ENCODE assay signal across 1 cellular context in the genomic region with DNA sequence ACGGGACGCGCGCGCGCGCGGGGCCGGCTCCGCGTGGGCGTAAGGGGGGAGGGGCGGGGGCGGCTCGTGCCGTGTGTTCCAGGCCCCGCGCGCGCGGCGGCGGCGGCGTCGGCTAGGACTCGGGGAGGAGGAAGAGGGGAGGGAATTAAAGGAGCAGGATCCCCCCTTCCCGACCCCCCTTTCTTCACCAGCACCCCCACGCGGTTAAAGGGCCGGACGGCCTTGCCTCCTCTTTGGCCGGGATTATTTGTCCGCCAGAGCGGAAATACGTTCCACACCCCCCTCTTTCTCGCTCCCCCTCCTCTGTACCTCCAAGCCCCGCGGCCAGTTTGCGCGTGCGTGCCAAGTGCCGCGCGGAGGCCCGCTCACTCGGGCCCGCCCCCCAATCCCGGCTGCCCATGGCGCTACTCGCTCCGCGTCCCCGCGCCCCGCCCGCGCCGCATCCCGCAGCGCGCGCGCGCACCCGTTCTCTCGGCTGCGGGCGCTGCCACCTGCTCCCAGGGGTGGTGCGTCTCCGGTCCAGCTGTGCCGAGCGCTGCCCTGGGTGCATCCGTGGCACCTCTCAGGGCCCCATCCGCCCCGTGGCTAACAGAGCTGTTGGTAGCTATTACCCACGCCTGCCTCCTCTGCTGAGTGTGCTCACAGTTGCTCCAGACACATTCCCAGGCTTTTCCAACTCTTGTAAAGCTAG.
TF ChIP-seq lines count a peak whose summit lies in the region.

A gene with protein sequence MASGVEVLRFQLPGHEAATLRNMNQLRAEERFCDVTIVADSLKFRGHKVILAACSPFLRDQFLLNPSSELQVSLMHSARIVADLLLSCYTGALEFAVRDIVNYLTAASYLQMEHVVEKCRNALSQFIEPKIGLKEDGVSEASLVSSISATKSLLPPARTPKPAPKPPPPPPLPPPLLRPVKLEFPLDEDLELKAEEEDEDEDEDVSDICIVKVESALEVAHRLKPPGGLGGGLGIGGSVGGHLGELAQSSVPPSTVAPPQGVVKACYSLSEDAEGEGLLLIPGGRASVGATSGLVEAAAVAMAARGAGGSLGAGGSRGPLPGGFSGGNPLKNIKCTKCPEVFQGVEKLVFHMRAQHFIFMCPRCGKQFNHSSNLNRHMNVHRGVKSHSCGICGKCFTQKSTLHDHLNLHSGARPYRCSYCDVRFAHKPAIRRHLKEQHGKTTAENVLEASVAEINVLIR (minus strand): TSS at position 134 of the 691 bp plus-strand sequence. CDS start 781 bp downstream, outside the sequence.

TF ChIP-seq in K562, 482 proteins besides CTCF, POLR2A, EP300 and RAD21 (continued from another document):
- TF ChIP-seq, protein P1, sequence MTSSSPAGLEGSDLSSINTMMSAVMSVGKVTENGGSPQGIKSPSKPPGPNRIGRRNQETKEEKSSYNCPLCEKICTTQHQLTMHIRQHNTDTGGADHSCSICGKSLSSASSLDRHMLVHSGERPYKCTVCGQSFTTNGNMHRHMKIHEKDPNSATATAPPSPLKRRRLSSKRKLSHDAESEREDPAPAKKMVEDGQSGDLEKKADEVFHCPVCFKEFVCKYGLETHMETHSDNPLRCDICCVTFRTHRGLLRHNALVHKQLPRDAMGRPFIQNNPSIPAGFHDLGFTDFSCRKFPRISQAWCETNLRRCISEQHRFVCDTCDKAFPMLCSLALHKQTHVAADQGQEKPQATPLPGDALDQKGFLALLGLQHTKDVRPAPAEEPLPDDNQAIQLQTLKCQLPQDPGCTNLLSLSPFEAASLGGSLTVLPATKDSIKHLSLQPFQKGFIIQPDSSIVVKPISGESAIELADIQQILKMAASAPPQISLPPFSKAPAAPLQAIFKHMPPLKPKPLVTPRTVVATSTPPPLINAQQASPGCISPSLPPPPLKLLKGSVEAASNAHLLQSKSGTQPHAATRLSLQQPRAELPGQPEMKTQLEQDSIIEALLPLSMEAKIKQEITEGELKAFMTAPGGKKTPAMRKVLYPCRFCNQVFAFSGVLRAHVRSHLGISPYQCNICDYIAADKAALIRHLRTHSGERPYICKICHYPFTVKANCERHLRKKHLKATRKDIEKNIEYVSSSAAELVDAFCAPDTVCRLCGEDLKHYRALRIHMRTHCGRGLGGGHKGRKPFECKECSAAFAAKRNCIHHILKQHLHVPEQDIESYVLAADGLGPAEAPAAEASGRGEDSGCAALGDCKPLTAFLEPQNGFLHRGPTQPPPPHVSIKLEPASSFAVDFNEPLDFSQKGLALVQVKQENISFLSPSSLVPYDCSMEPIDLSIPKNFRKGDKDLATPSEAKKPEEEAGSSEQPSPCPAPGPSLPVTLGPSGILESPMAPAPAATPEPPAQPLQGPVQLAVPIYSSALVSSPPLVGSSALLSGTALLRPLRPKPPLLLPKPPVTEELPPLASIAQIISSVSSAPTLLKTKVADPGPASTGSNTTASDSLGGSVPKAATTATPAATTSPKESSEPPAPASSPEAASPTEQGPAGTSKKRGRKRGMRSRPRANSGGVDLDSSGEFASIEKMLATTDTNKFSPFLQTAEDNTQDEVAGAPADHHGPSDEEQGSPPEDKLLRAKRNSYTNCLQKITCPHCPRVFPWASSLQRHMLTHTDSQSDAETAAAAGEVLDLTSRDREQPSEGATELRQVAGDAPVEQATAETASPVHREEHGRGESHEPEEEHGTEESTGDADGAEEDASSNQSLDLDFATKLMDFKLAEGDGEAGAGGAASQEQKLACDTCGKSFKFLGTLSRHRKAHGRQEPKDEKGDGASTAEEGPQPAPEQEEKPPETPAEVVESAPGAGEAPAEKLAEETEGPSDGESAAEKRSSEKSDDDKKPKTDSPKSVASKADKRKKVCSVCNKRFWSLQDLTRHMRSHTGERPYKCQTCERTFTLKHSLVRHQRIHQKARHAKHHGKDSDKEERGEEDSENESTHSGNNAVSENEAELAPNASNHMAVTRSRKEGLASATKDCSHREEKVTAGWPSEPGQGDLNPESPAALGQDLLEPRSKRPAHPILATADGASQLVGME (CRISPR knock-in tag; IDR thresholded peaks at IDR 0.05), result 0 out of 2 replicates have a peak, but pooled peaks have one; percentile 63
- TF ChIP-seq SREBF1 (IDR thresholded peaks at IDR 0.05; ENCODE audit: borderline replicate concordance, low read depth, low read length), result no peak
- TF ChIP-seq FOXA3 (CRISPR knock-in tag; conservative IDR thresholded peaks at IDR 0.05 in 1 of 2, IDR thresholded peaks at IDR 0.05 in 1 of 2), result no peak
- TF ChIP-seq ETV1 (tag; conservative IDR thresholded peaks at IDR 0.05; ENCODE audit: low read depth), result no peak
- TF ChIP-seq RUNX1 (IDR thresholded peaks at IDR 0.05; ENCODE audit: low read depth), result peak; percentile 24; the same call in 1 of the 2 replicates
- no peak for TF ChIP-seq SREBF2 (CRISPR knock-in tag; IDR thresholded peaks at IDR 0.05)
- TF ChIP-seq PCBP1 (IDR thresholded peaks at IDR 0.05; ENCODE audit: low read depth, low read length, poor library complexity, severe bottlenecking), result peak; percentile 79
- TF ChIP-seq EWSR1 (IDR thresholded peaks at IDR 0.05; ENCODE audit: borderline replicate concordance, low read depth, partially characterized antibody), result no peak
- TF ChIP-seq NCOR1 (IDR thresholded peaks at IDR 0.05), result no peak
- no peak for TF ChIP-seq PRMT5 (CRISPR knock-in tag; IDR thresholded peaks at IDR 0.05)
- no peak for TF ChIP-seq NBN (IDR thresholded peaks at IDR 0.05; ENCODE audit: low read depth)
- TF ChIP-seq ZNF436 (CRISPR knock-in tag; IDR thresholded peaks at IDR 0.05), result no peak; the same call in 1 of the 2 replicates
- no peak for TF ChIP-seq ZNF431 (CRISPR knock-in tag; IDR thresholded peaks at IDR 0.05)
- no peak; the same call in 1 of the 2 replicates for TF ChIP-seq ZNF263 (CRISPR knock-in tag; IDR thresholded peaks at IDR 0.05; ENCODE audit: borderline replicate concordance)
- TF ChIP-seq ZNF57 (CRISPR knock-in tag; IDR thresholded peaks at IDR 0.05), result 0 out of 2 replicates have a peak, but pooled peaks have one; percentile 68
- TF ChIP-seq SPI1 (IDR thresholded peaks at IDR 0.05; ENCODE audit: borderline replicate concordance, low read depth, low read length), result 0 out of 2 replicates have a peak, but pooled peaks have one; percentile 18
- TF ChIP-seq, protein P2, sequence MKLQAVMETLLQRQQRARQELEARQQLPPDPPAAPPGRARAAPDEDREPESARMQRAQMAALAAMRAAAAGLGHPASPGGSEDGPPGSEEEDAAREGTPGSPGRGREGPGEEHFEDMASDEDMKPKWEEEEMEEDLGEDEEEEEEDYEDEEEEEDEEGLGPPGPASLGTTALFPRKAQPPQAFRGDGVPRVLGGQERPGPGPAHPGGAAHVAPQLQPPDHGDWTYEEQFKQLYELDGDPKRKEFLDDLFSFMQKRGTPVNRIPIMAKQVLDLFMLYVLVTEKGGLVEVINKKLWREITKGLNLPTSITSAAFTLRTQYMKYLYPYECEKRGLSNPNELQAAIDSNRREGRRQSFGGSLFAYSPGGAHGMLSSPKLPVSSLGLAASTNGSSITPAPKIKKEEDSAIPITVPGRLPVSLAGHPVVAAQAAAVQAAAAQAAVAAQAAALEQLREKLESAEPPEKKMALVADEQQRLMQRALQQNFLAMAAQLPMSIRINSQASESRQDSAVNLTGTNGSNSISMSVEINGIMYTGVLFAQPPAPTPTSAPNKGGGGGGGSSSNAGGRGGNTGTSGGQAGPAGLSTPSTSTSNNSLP (IDR thresholded peaks at IDR 0.05; ENCODE audit: borderline replicate concordance, low read depth, low read length), result no peak
- 0 out of 2 replicates have a peak, but pooled peaks have one; percentile 23 for TF ChIP-seq MBD2 (IDR thresholded peaks at IDR 0.05; ENCODE audit: borderline replicate concordance, low read depth)
- TF ChIP-seq, protein P3, sequence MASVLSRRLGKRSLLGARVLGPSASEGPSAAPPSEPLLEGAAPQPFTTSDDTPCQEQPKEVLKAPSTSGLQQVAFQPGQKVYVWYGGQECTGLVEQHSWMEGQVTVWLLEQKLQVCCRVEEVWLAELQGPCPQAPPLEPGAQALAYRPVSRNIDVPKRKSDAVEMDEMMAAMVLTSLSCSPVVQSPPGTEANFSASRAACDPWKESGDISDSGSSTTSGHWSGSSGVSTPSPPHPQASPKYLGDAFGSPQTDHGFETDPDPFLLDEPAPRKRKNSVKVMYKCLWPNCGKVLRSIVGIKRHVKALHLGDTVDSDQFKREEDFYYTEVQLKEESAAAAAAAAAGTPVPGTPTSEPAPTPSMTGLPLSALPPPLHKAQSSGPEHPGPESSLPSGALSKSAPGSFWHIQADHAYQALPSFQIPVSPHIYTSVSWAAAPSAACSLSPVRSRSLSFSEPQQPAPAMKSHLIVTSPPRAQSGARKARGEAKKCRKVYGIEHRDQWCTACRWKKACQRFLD (CRISPR knock-in tag; IDR thresholded peaks at IDR 0.05), result no peak
- TF ChIP-seq SMARCC2 (IDR thresholded peaks at IDR 0.05; ENCODE audit: low read depth), result no peak
- peak; percentile 98 for TF ChIP-seq CTBP1 (IDR thresholded peaks at IDR 0.05; ENCODE audit: borderline replicate concordance)
- peak; percentile 88; the same call in 1 of the 2 replicates for TF ChIP-seq MTA3 (IDR thresholded peaks at IDR 0.05; ENCODE audit: borderline replicate concordance)
- TF ChIP-seq, protein P4, sequence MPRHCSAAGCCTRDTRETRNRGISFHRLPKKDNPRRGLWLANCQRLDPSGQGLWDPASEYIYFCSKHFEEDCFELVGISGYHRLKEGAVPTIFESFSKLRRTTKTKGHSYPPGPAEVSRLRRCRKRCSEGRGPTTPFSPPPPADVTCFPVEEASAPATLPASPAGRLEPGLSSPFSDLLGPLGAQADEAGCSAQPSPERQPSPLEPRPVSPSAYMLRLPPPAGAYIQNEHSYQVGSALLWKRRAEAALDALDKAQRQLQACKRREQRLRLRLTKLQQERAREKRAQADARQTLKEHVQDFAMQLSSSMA (CRISPR knock-in tag; IDR thresholded peaks at IDR 0.05), result no peak
